Comparison of ENCODE assay signal across 9 cellular contexts in the genomic region with DNA sequence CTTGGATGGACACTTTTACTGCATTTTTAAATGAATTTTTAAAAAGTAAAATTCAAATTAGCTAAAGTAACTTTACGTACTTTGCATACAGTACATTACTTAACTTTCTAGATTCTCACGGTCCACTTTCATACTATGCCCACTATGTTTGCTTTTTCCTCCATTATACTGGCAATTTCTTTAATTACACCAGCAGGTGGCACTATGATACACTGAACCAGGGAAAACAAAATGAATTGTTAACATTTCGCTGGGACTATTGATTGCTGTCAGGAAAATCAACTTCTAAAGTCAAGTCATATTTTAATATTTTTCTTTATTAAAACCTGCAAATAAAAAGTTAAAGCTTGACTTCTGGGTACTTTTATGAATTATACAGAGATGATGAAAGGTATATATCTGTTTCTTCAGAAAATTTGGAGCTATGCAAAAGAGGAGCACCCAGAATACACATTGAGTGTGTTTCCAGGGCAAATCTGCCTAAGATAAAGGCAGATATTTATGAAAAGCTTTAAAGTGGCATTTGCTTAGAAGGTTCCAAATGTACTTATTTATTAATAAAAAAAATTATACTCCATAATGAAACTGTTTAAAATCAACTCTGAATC. TPM values are rescaled to one million over a fixed set of nuclear protein-coding genes. Genes with fewer than 3 reads are reported as not detected.
DNase-seq lines count a peak whose midpoint lies in the region; ATAC-seq and TF ChIP-seq lines count a peak whose summit lies in the region.
"Had no signal": no experiment of that assay in that cellular context is flagged by ENCODE, and none has a peak within 500 bp of the region (broad histone marks: within the 10 kb centered on the region; RNA-seq: fewer than 3 reads in every experiment).

No MANE protein-coding gene starts in this region.

- no peaks in the 10 kb centered on the region for H3K27me3 ChIP-seq in NT2/D1 (ENCODE audit: insufficient read depth, insufficient read length)
- H3K27me3 ChIP-seq: BLaER1 had no signal

- H3K4me3 ChIP-seq in NT2/D1 (ENCODE audit: insufficient read length, low read depth): no peak overlapping the region
- H3K4me3 ChIP-seq: BLaER1 had no signal

- no peak overlapping the region for H3K27ac Mint-ChIP-seq in chondrocyte (ENCODE audit: unreplicated experiment)

- TF ChIP-seq CTCF in chondrocyte (IDR thresholded peaks at IDR 0.05): peak; percentile 95

- peaks cover 32% of the 10 kb centered on the region for H3K27me3 Mint-ChIP-seq in chondrocyte (ENCODE audit: low read depth)

- H3K9me3 Mint-ChIP-seq in chondrocyte (ENCODE audit: low read depth): no peaks in the 10 kb centered on the region

- H3K9ac ChIP-seq in NT2/D1 (ENCODE audit: insufficient read length, low read depth): no peak overlapping the region
- H3K9ac ChIP-seq: BLaER1 had no signal

- ATAC-seq in GM19351 (IDR thresholded peaks at IDR 0.05; ENCODE audit: unreplicated experiment): peak; percentile 93
- ATAC-seq in HG03432 (IDR thresholded peaks at IDR 0.05; ENCODE audit: unreplicated experiment): peak; percentile 81

- H3K36me3 Mint-ChIP-seq in chondrocyte (ENCODE audit: low read depth): no peaks in the 10 kb centered on the region

- peak; percentile 4 for DNase-seq in DMS79 treated with DMSO at 0.1 percent for 48 hours (lab: John Stamatoyannopoulos, UW)
- DNase-seq in DMS79 (lab: John Stamatoyannopoulos, UW): no peak
- peak; percentile 11 for DNase-seq in NT2/D1 (ENCODE audit: low read depth, low spot score)
- no peak for DNase-seq in chondrocyte (ENCODE audit: low spot score)
- peak; percentile 44 for DNase-seq in middle frontal gyrus (ENCODE audit: extremely low spot score, low spot score)
- no peak for DNase-seq in effector CD8-positive, alpha-beta T cell (lab: John Stamatoyannopoulos, UW)

- H3K4me1 ChIP-seq in NT2/D1 (ENCODE audit: insufficient read depth, insufficient read length): no peaks in the 10 kb centered on the region
- H3K4me1 ChIP-seq: BLaER1 had no signal

- H3K4me3 Mint-ChIP-seq in chondrocyte (ENCODE audit: unreplicated experiment): no peak overlapping the region

- H3K4me1 Mint-ChIP-seq in chondrocyte (ENCODE audit: low read depth): no peaks in the 10 kb centered on the region

- no peaks in the 10 kb centered on the region for H3K36me3 ChIP-seq in NT2/D1 (ENCODE audit: insufficient read depth, insufficient read length, low read length)
- H3K36me3 ChIP-seq: BLaER1 had no signal

- H3K9me3 ChIP-seq in NT2/D1 (ENCODE audit: insufficient read depth, low read length): no peaks in the 10 kb centered on the region
- H3K9me3 ChIP-seq: BLaER1 had no signal

RNA-seq across cellular contexts. Expression of a gene that starts 21.8 kb away (rescaled TPM):
- total RNA-seq in chondrocyte: not detected in 3 replicates

Comparison
In these comparisons a context has a peak if more than half of its experiments do, and no peak if none do; other contexts are left out.
1. DNase-seq: peak in DMS79 treated with DMSO at 0.1 percent for 48 hours (single experiment), NT2/D1 (single experiment) and middle frontal gyrus (single experiment); none in DMS79 (single experiment), chondrocyte (single experiment) and effector CD8-positive, alpha-beta T cell (single experiment).